ENCODE assay signal across 32 cellular contexts in the genomic region with DNA sequence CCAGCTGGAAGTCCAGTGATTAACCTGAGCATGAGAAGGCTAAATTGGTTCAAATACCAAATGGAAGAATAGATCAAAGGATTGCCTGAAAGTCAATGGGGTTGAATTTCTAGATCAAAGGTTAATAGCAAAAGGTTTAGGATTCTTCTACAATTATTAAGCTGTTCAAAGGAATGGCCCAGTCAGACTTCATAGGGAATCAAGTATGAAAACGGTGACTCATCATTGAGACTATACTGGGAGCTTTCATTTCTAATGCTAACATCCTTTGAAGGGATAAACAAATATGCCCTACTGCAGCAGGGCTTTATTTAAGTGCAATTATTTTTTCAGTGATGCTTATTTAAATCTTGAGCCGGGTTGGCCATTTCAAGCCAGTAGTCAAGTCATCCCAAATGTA.
"Had no signal": no experiment of that assay in that cellular context is flagged by ENCODE, and none has a peak within 500 bp of the region (broad histone marks: within the 10 kb centered on the region; RNA-seq: fewer than 3 reads in every experiment).

No MANE protein-coding gene starts in this region.

- DNase-seq: activated CD4-positive, alpha-beta T cell treated with anti-CD3 and anti-CD28 coated beads for 48 hours; activated CD8-positive, alpha-beta T cell treated with anti-CD3 and anti-CD28 coated beads for 36 hours; activated gamma-delta T cell treated with Interleukin-2 at 50 U/mL for 16 hours; activated naive CD4-positive, alpha-beta T cell treated with anti-CD3 and anti-CD28 coated beads, Interleukin-2, amount 50 U/mL, for 16 hours; activated T-cell treated with anti-CD3 and anti-CD28 coated beads, Interleukin-2, amount 50 U/mL, for 4 hours; amniotic stem cell; brain microvascular endothelial cell; caudate nucleus; cortex of kidney; effector memory CD8-positive, alpha-beta T cell; foreskin fibroblast; heart left ventricle; hypothalamus; immature natural killer cell; kidney glomerular epithelial cell; left lung; mesendoderm; natural killer cell; stimulated activated CD4-positive, alpha-beta T cell treated with anti-CD3 and anti-CD28 coated beads, Interleukin-15, amount 100 ng/mL, for 24 hours; stimulated activated CD4-positive, alpha-beta T cell treated with anti-CD3 and anti-CD28 coated beads, Interleukin-2, amount 100 ng/mL, for 24 hours; stimulated activated naive B cell treated with anti-CD40 and anti-IgM and Interleukin-4, amounts not matched to agents 10 μg/mL and 1 μg/mL and 100 μg/mL, for 72 hours; stomach; T-helper 9 cell; tibial artery; upper lobe of right lung; WERI-Rb-1 had no signal

- H3K4me3 Mint-ChIP-seq: activated CD8-positive, alpha-beta T cell treated with anti-CD3 and anti-CD28 coated beads for 36 hours; activated T-cell treated with anti-CD3 and anti-CD28 coated beads, Interleukin-2, amount 50 U/mL, for 4 hours; activated T-helper 17 cell treated with anti-CD3 and anti-CD28 coated beads, Interleukin-2, amount 50 U/mL, for 72 hours; effector memory CD8-positive, alpha-beta T cell; immature natural killer cell; natural killer cell; stimulated activated naive B cell treated with anti-CD40 and anti-IgM and Interleukin-4, amounts not matched to agents 10 μg/mL and 1 μg/mL and 100 μg/mL, for 72 hours had no signal

- H3K27ac ChIP-seq: brain microvascular endothelial cell, heart left ventricle, left lung, right atrium auricular region, stomach, tibial artery, upper lobe of right lung, WERI-Rb-1 had no signal

- H3K36me3 ChIP-seq: brain microvascular endothelial cell, heart left ventricle, left lung, right atrium auricular region, stomach, tibial artery, upper lobe of right lung, WERI-Rb-1 had no signal

- H3K4me1 Mint-ChIP-seq: activated T-helper 17 cell treated with anti-CD3 and anti-CD28 coated beads, Interleukin-2, amount 50 U/mL, for 72 hours; immature natural killer cell; natural killer cell; stimulated activated naive B cell treated with anti-CD40 and anti-IgM and Interleukin-4, amounts not matched to agents 10 μg/mL and 1 μg/mL and 100 μg/mL, for 72 hours had no signal

- ATAC-seq: activated CD4-positive, CD25-positive, alpha-beta regulatory T cell treated with anti-CD3 and anti-CD28 coated beads, Interleukin-2, amount 50 U/mL, for 24 hours; activated CD8-positive, alpha-beta T cell treated with anti-CD3 and anti-CD28 coated beads for 36 hours; activated T-cell treated with anti-CD3 and anti-CD28 coated beads, Interleukin-2, amount 50 U/mL, for 4 hours; activated T-helper 17 cell treated with anti-CD3 and anti-CD28 coated beads, Interleukin-2, amount 50 U/mL, for 72 hours; effector memory CD8-positive, alpha-beta T cell; esophagus mucosa; heart left ventricle; left lung; natural killer cell; stimulated activated naive B cell treated with anti-CD40 and anti-IgM and Interleukin-4, amounts not matched to agents 10 μg/mL and 1 μg/mL and 100 μg/mL, for 72 hours; upper lobe of right lung had no signal

- H3K4me3 ChIP-seq: heart left ventricle, left lung, lung, right atrium auricular region, stomach, tibial artery, upper lobe of right lung had no signal

- FAIRE-seq: astrocyte had no signal

- H3K4me1 ChIP-seq: heart left ventricle, left lung, right atrium auricular region, stomach, tibial artery, upper lobe of right lung had no signal

- H3K36me3 Mint-ChIP-seq: immature natural killer cell; natural killer cell; stimulated activated naive B cell treated with anti-CD40 and anti-IgM and Interleukin-4, amounts not matched to agents 10 μg/mL and 1 μg/mL and 100 μg/mL, for 72 hours had no signal

- H3K27me3 ChIP-seq: brain microvascular endothelial cell, left lung, right atrium auricular region, stomach, tibial artery, upper lobe of right lung had no signal

- H3K27ac Mint-ChIP-seq: activated CD8-positive, alpha-beta T cell treated with anti-CD3 and anti-CD28 coated beads for 36 hours; activated T-helper 17 cell treated with anti-CD3 and anti-CD28 coated beads, Interleukin-2, amount 50 U/mL, for 72 hours; effector memory CD8-positive, alpha-beta T cell; immature natural killer cell; natural killer cell; stimulated activated naive B cell treated with anti-CD40 and anti-IgM and Interleukin-4, amounts not matched to agents 10 μg/mL and 1 μg/mL and 100 μg/mL, for 72 hours had no signal
